Comparison of ENCODE assay signal across 15 cellular contexts in the genomic region with DNA sequence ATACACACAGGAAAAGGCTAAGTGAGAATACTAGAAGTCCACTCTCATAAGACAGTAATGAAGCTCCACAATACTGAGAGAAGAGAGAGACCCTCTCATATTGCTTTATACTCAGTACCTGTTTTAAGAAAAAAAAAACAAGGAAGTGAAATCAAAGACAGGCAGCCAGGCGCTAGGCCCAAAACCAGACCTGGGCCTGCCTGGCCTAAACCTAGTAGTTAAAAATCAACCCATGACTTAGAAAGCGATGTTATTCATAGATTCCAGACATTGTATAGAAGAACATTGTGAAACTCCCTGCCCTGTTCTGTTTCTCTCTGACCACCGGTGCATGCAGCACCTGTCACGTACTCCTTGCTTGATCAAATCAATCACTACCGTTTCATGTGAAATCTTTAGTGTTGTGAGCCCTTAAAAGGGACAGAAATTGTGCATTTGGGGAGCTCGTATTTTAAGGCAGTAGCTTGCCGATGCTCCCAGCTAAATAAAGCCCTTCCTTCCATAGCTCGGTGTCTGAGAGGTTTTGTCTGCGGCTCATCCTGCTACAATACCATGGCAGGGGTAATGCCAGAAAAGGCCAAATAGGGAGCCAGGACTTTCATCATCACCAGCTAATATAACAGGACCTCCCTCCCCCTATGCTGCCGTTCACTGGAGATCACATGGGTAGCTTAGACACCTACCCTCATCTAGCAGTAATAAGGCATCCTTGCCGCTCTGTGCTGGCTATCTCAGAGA.
DNase-seq lines count a peak whose midpoint lies in the region; ATAC-seq and TF ChIP-seq lines count a peak whose summit lies in the region.
"Had no signal": no experiment of that assay in that cellular context is flagged by ENCODE, and none has a peak within 500 bp of the region (broad histone marks: within the 10 kb centered on the region; RNA-seq: fewer than 3 reads in every experiment).

No MANE protein-coding gene starts in this region.

- H2BK5ac ChIP-seq in mesendoderm (ENCODE audit: low read length): no peak overlapping the region

- H3K27ac Mint-ChIP-seq in GM23338: no peak overlapping the region; the same call in 1 of the 2 replicates
- H3K27ac Mint-ChIP-seq: activated CD4-positive, alpha-beta memory T cell treated with anti-CD3 and anti-CD28 coated beads, Interleukin-2, amount 10 ng/mL, durations not matched to agents 7 days and 5 days; activated naive CD8-positive, alpha-beta T cell had no signal

- no peak overlapping the region for H4K5ac ChIP-seq in mesendoderm (ENCODE audit: low read length)

- WGBS in mesendoderm (ENCODE audit: extremely low coverage, insufficient coverage, low lambda C conversion rate): no CpG with 5 or more reads among the region's 11 CpGs
- 91% methylated on average over 11 of the region's 11 CpGs for WGBS in thyroid gland, 2 donors

- H3K4me3 ChIP-seq in GM23338 (no peak overlapping the region), mesendoderm (ENCODE audit: low read length) (no peak overlapping the region), thyroid gland (replicated peaks in 1 of 3) (no peak overlapping the region)
- H3K4me3 ChIP-seq: BLaER1 treated with 17β-estradiol and CSF1 and Interleukin-3, amounts not matched to agents 10 nM and 100 nM; smooth muscle cell; vagina had no signal

- peak overlapping the region; percentile 8 for H3K56ac ChIP-seq in mesendoderm (ENCODE audit: low read length)

- no peaks in the 10 kb centered on the region for H4K20me1 ChIP-seq in GM23338 (replicated peaks; ENCODE audit: insufficient read depth)
- H4K20me1 ChIP-seq: BLaER1 treated with 17β-estradiol and CSF1 and Interleukin-3, amounts not matched to agents 10 nM and 100 nM had no signal

- H3K9ac ChIP-seq in mesendoderm (ENCODE audit: low read length): no peak overlapping the region
- H3K9ac ChIP-seq: BLaER1 treated with 17β-estradiol and CSF1 and Interleukin-3, amounts not matched to agents 10 nM and 100 nM had no signal

- H3K9me2 ChIP-seq in GM23338 (ENCODE audit: insufficient read depth): no peaks in the 10 kb centered on the region

- H2BK120ac ChIP-seq in mesendoderm (ENCODE audit: low read depth, low read length): no peak overlapping the region

- no peaks in the 10 kb centered on the region for H3K9me3 ChIP-seq in thyroid gland
- H3K9me3 ChIP-seq: BLaER1 treated with 17β-estradiol and CSF1 and Interleukin-3, amounts not matched to agents 10 nM and 100 nM; vagina had no signal

- H3K9me3 Mint-ChIP-seq in GM23338: no peaks in the 10 kb centered on the region
- H3K9me3 Mint-ChIP-seq: activated CD4-positive, alpha-beta memory T cell treated with anti-CD3 and anti-CD28 coated beads, Interleukin-2, amount 10 ng/mL, durations not matched to agents 7 days and 5 days had no signal

- no peak overlapping the region for H3K23ac ChIP-seq in mesendoderm (ENCODE audit: low read length)

- no peak for DNase-seq in GM23338 (ENCODE audit: low spot score)
- DNase-seq in mesendoderm: no peak
- DNase-seq in NCI-H2107 treated with DMSO at 0.1 percent for 48 hours (lab: John Stamatoyannopoulos, UW; ENCODE audit: unreplicated experiment): no peak
- DNase-seq in left ventricle myocardium superior: no peak
- DNase-seq in thyroid gland: no peak
- DNase-seq: activated CD4-positive, alpha-beta memory T cell treated with anti-CD3 and anti-CD28 coated beads, Interleukin-2, amount 10 ng/mL, durations not matched to agents 7 days and 5 days; GDM1; NCI-H1417 treated with DMSO at 0.1 percent for 48 hours had no signal

- no peak overlapping the region for H3K4me2 ChIP-seq in GM23338
- H3K4me2 ChIP-seq in mesendoderm (ENCODE audit: low read length): no peak overlapping the region
- H3K4me2 ChIP-seq: BLaER1 treated with 17β-estradiol and CSF1 and Interleukin-3, amounts not matched to agents 10 nM and 100 nM; smooth muscle cell had no signal

- H3K27me3 ChIP-seq in GM23338 (ENCODE audit: insufficient read depth) (no peaks in the 10 kb centered on the region), mesendoderm (ENCODE audit: insufficient read depth, low read length, poor library complexity) (no peaks in the 10 kb centered on the region), thyroid gland (no peaks in the 10 kb centered on the region)
- H3K27me3 ChIP-seq: BLaER1 treated with 17β-estradiol and CSF1 and Interleukin-3, amounts not matched to agents 10 nM and 100 nM; vagina had no signal

- TF ChIP-seq CTCF in GM23338 (conservative IDR thresholded peaks at IDR 0.05; ENCODE audit: low read depth in 2 of 2): no peak
- TF ChIP-seq CTCF in thyroid gland (IDR thresholded peaks at IDR 0.05): no peak

- H3K27ac ChIP-seq in GM23338 (ENCODE audit: low read depth) (no peak overlapping the region), mesendoderm (ENCODE audit: low read depth, low read length) (no peak overlapping the region), thyroid gland (no peak overlapping the region)
- H3K27ac ChIP-seq: BLaER1 treated with 17β-estradiol and CSF1 and Interleukin-3, amounts not matched to agents 10 nM and 100 nM; vagina had no signal

- no peaks in the 10 kb centered on the region for H3K36me3 Mint-ChIP-seq in GM23338 (ENCODE audit: low read depth)
- H3K36me3 Mint-ChIP-seq: activated naive CD8-positive, alpha-beta T cell had no signal

- no peaks in the 10 kb centered on the region for H3F3A ChIP-seq in GM23338 (replicated peaks; ENCODE audit: low read depth)

- H3K36me3 ChIP-seq in GM23338 (ENCODE audit: insufficient read depth): no peaks in the 10 kb centered on the region
- H3K36me3 ChIP-seq in mesendoderm (ENCODE audit: control insufficient read depth, insufficient read depth, low read length): no peaks in the 10 kb centered on the region
- H3K36me3 ChIP-seq in thyroid gland: no peaks in the 10 kb centered on the region
- H3K36me3 ChIP-seq: BLaER1 treated with 17β-estradiol and CSF1 and Interleukin-3, amounts not matched to agents 10 nM and 100 nM; vagina had no signal

- H3K18ac ChIP-seq in mesendoderm (ENCODE audit: low read length): no peak overlapping the region

- H3K79me2 ChIP-seq in GM23338 (replicated peaks; ENCODE audit: insufficient read depth): no peaks in the 10 kb centered on the region
- no peaks in the 10 kb centered on the region for H3K79me2 ChIP-seq in mesendoderm (ENCODE audit: control insufficient read depth, insufficient read depth, low read length)

- H3K27me3 Mint-ChIP-seq in GM23338 (ENCODE audit: insufficient read depth, low read depth, poor library complexity): peaks cover 2% of the 10 kb centered on the region
- H3K27me3 Mint-ChIP-seq: activated CD4-positive, alpha-beta memory T cell treated with anti-CD3 and anti-CD28 coated beads, Interleukin-2, amount 10 ng/mL, durations not matched to agents 7 days and 5 days; activated naive CD8-positive, alpha-beta T cell had no signal

- H2AK5ac ChIP-seq in mesendoderm (ENCODE audit: low read length): no peak overlapping the region

- H2AFZ ChIP-seq in GM23338: peak overlapping the region; percentile 53; the same call in 1 of the 2 replicates

- no peak overlapping the region for H4K8ac ChIP-seq in mesendoderm (ENCODE audit: low read depth, low read length)

- no peaks in the 10 kb centered on the region for H3K79me1 ChIP-seq in mesendoderm (ENCODE audit: low read length)

- ATAC-seq in GM18870 (IDR thresholded peaks at IDR 0.05; ENCODE audit: unreplicated experiment) (peak; percentile 64), GM23338 (no peak), HG03442 (IDR thresholded peaks at IDR 0.05; ENCODE audit: unreplicated experiment) (peak; percentile 49), HG03521 (IDR thresholded peaks at IDR 0.05; ENCODE audit: unreplicated experiment) (no peak), left ventricle myocardium superior (no peak)

- H3K4me1 Mint-ChIP-seq in GM23338: peaks cover 30% of the 10 kb centered on the region; the same call in 2 of the 3 replicates
- H3K4me1 Mint-ChIP-seq: activated CD4-positive, alpha-beta memory T cell treated with anti-CD3 and anti-CD28 coated beads, Interleukin-2, amount 10 ng/mL, durations not matched to agents 7 days and 5 days had no signal

- no peak overlapping the region for H3K4ac ChIP-seq in mesendoderm (ENCODE audit: low read depth, low read length)

- no peak overlapping the region for H2BK15ac ChIP-seq in mesendoderm (replicated peaks; ENCODE audit: low read depth)

- H3K4me3 Mint-ChIP-seq in GM23338: no peak overlapping the region
- H3K4me3 Mint-ChIP-seq: activated CD4-positive, alpha-beta memory T cell treated with anti-CD3 and anti-CD28 coated beads, Interleukin-2, amount 10 ng/mL, durations not matched to agents 7 days and 5 days; activated naive CD8-positive, alpha-beta T cell had no signal

- H3K4me1 ChIP-seq in GM23338 (ENCODE audit: insufficient read depth) (peaks cover 52% of the 10 kb centered on the region), mesendoderm (ENCODE audit: control insufficient read depth, low read depth, low read length) (no peaks in the 10 kb centered on the region), thyroid gland (no peaks in the 10 kb centered on the region)
- H3K4me1 ChIP-seq: BLaER1 treated with 17β-estradiol and CSF1 and Interleukin-3, amounts not matched to agents 10 nM and 100 nM; vagina had no signal

- TF ChIP-seq POLR2A in thyroid gland (IDR thresholded peaks at IDR 0.05): no peak

- intact Hi-C loops in left ventricle myocardium superior (cut with micrococcal nuclease): no loop called here
- intact Hi-C loops in thyroid gland (cut with DNase I): no loop called here

TF ChIP-seq in GM23338, 12 proteins besides CTCF, POLR2A, EP300 and RAD21 (continues in another document):
- TF ChIP-seq, protein P1, sequence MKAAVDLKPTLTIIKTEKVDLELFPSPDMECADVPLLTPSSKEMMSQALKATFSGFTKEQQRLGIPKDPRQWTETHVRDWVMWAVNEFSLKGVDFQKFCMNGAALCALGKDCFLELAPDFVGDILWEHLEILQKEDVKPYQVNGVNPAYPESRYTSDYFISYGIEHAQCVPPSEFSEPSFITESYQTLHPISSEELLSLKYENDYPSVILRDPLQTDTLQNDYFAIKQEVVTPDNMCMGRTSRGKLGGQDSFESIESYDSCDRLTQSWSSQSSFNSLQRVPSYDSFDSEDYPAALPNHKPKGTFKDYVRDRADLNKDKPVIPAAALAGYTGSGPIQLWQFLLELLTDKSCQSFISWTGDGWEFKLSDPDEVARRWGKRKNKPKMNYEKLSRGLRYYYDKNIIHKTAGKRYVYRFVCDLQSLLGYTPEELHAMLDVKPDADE (IDR thresholded peaks at IDR 0.05): no peak
- TF ChIP-seq STAT1 (IDR thresholded peaks at IDR 0.05; ENCODE audit: unreplicated experiment): no peak
- no peak for TF ChIP-seq NANOG (IDR thresholded peaks at IDR 0.05; ENCODE audit: borderline replicate concordance)
- no peak for TF ChIP-seq EZH2phosphoT487 (IDR thresholded peaks at IDR 0.05; ENCODE audit: unreplicated experiment)
- no peak for TF ChIP-seq ZNF331 (CRISPR knock-in tag; IDR thresholded peaks at IDR 0.05; ENCODE audit: low read depth)
- no peak for TF ChIP-seq ZNF114 (CRISPR knock-in tag; IDR thresholded peaks at IDR 0.05)
- no peak for TF ChIP-seq CREB1 (CRISPR knock-in tag; IDR thresholded peaks at IDR 0.05; ENCODE audit: low read depth)
- no peak for TF ChIP-seq JUNB (IDR thresholded peaks at IDR 0.05; ENCODE audit: unreplicated experiment)

Comparison
In these comparisons a context has a peak if more than half of its experiments do, and no peak if none do; other contexts are left out.
1. ATAC-seq: peak in GM18870 (single experiment) and HG03442 (single experiment); none in GM23338 (single experiment), HG03521 (single experiment) and left ventricle myocardium superior (single experiment).